8 cellular contexts compared by ENCODE assay signal in the genomic region with DNA sequence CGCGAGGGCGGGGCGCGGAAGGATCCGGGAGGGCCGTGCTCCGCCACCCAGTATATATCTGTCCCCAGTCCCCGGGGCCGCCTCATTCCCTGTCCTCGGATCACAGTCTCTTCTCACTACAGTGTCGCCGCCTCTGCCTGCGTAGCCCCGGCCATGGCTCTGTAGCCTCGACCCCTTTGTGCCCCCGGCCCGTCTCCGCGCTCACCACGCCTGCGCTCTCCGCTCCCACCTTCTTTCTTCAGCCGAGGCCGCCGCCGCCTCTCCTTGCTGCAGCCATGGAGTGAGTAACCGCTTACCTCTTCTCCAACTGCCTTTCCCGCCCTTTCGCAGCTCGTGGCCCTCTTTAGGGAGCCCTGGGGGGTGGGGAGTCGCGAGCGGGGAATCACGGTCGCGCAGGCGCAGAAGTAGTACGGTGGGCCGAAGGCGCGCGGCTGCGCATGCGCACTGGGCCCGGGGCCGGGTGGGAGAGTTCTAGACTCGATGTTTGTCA. TPM values are rescaled to one million over a fixed set of nuclear protein-coding genes. Genes with fewer than 3 reads are reported as not detected.
DNase-seq lines count a peak whose midpoint lies in the region; ATAC-seq and TF ChIP-seq lines count a peak whose summit lies in the region.

A gene with protein sequence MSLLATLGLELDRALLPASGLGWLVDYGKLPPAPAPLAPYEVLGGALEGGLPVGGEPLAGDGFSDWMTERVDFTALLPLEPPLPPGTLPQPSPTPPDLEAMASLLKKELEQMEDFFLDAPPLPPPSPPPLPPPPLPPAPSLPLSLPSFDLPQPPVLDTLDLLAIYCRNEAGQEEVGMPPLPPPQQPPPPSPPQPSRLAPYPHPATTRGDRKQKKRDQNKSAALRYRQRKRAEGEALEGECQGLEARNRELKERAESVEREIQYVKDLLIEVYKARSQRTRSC (plus strand): TSS at position 85 of the 490 bp plus-strand sequence. CDS start 1,646 bp downstream, outside the sequence.
A gene with protein sequence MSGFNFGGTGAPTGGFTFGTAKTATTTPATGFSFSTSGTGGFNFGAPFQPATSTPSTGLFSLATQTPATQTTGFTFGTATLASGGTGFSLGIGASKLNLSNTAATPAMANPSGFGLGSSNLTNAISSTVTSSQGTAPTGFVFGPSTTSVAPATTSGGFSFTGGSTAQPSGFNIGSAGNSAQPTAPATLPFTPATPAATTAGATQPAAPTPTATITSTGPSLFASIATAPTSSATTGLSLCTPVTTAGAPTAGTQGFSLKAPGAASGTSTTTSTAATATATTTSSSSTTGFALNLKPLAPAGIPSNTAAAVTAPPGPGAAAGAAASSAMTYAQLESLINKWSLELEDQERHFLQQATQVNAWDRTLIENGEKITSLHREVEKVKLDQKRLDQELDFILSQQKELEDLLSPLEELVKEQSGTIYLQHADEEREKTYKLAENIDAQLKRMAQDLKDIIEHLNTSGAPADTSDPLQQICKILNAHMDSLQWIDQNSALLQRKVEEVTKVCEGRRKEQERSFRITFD (minus strand): TSS at position 384 of the 490 bp plus-strand sequence. CDS start 19,697 bp downstream, outside the sequence.

- H3K27ac Mint-ChIP-seq in activated T-cell treated with anti-CD3 and anti-CD28 coated beads, Interleukin-2, amount 50 U/mL, for 72 hours = peak within 1 kb of the TSS; percentile 93
- H3K27ac Mint-ChIP-seq in naive B cell = peak within 1 kb of the TSS; percentile 96 to 99 (median 98)
- H3K27ac Mint-ChIP-seq in stimulated activated memory B cell treated with anti-CD40 and anti-IgM and Interleukin-4, amounts not matched to agents 10 μg/mL and 1 μg/mL and 100 μg/mL, for 72 hours = peak within 1 kb of the TSS; percentile 95

- H3K9me3 Mint-ChIP-seq in activated T-cell treated with anti-CD3 and anti-CD28 coated beads, Interleukin-2, amount 50 U/mL, for 72 hours = peaks cover 6% of the 10 kb centered on the region in 2 donors
- H3K9me3 Mint-ChIP-seq in naive B cell = peaks cover 0 to 5% (median 0%) of the 10 kb centered on the region in 7 donors
- H3K9me3 Mint-ChIP-seq in stimulated activated memory B cell treated with anti-CD40 and anti-IgM and Interleukin-4, amounts not matched to agents 10 μg/mL and 1 μg/mL and 100 μg/mL, for 72 hours = peaks cover 8% of the 10 kb centered on the region

- H3K27ac ChIP-seq in esophagus squamous epithelium = peak within 1 kb of the TSS; percentile 93 to 96 (median 94)

- WGBS in esophagus squamous epithelium, 2 donors = 0% methylated on average over 22 to 26 of the region's 48 CpGs

- H3K4me3 ChIP-seq in esophagus squamous epithelium = peak within 1 kb of the TSS; percentile 78 to 96 (median 90)

- no peak for TF ChIP-seq POLR2A in esophagus squamous epithelium (IDR thresholded peaks at IDR 0.05)

- H3K27me3 Mint-ChIP-seq in activated T-cell treated with anti-CD3 and anti-CD28 coated beads, Interleukin-2, amount 50 U/mL, for 72 hours (ENCODE audit: low read depth) = no peaks in the 10 kb centered on the region
- H3K27me3 Mint-ChIP-seq in naive B cell = no peaks in the 10 kb centered on the region
- no peaks in the 10 kb centered on the region for H3K27me3 Mint-ChIP-seq in stimulated activated memory B cell treated with anti-CD40 and anti-IgM and Interleukin-4, amounts not matched to agents 10 μg/mL and 1 μg/mL and 100 μg/mL, for 72 hours

- peaks cover 10 to 44% (median 15%) of the 10 kb centered on the region in 3 donors for H3K4me1 ChIP-seq in esophagus squamous epithelium

- in situ Hi-C loops in KBM-7 (cut with MboI; ENCODE audit: low pct_unique_long_range_greater_than_20kb, low sequenced_read_pairs) = no loop called here

- peak within 1 kb of the TSS; percentile 90 to 99 for H3K4me3 Mint-ChIP-seq in activated T-cell treated with anti-CD3 and anti-CD28 coated beads, Interleukin-2, amount 50 U/mL, for 72 hours
- peak within 1 kb of the TSS; percentile 94 to 99 (median 98) for H3K4me3 Mint-ChIP-seq in naive B cell
- H3K4me3 Mint-ChIP-seq in stimulated activated memory B cell treated with anti-CD40 and anti-IgM and Interleukin-4, amounts not matched to agents 10 μg/mL and 1 μg/mL and 100 μg/mL, for 72 hours = peak within 1 kb of the TSS; percentile 90

- H3K36me3 ChIP-seq in esophagus squamous epithelium = peaks cover 0 to 55% (median 7%) of the 10 kb centered on the region in 3 donors

- peak; percentile 38 for ATAC-seq in GM21717 (IDR thresholded peaks at IDR 0.05; ENCODE audit: unreplicated experiment)
- ATAC-seq in activated T-cell treated with anti-CD3 and anti-CD28 coated beads, Interleukin-2, amount 50 U/mL, for 72 hours (replicated peaks in 1 of 2) = peak; percentile 46 to 50
- peak; percentile 60 to 62 for ATAC-seq in naive B cell (ENCODE audit: low read depth in 2 of 2)
- ATAC-seq in stimulated activated memory B cell treated with anti-CD40 and anti-IgM and Interleukin-4, amounts not matched to agents 10 μg/mL and 1 μg/mL and 100 μg/mL, for 72 hours = peak; percentile 79

- no peak for TF ChIP-seq CTCF in esophagus squamous epithelium (IDR thresholded peaks at IDR 0.05)

- no peaks in the 10 kb centered on the region for H3K9me3 ChIP-seq in esophagus squamous epithelium

- peaks cover 34 to 49% of the 10 kb centered on the region in 2 donors for H3K36me3 Mint-ChIP-seq in activated T-cell treated with anti-CD3 and anti-CD28 coated beads, Interleukin-2, amount 50 U/mL, for 72 hours (ENCODE audit: insufficient read depth in 2 of 2)
- H3K36me3 Mint-ChIP-seq in naive B cell = no peaks in the 10 kb centered on the region
- H3K36me3 Mint-ChIP-seq in stimulated activated memory B cell treated with anti-CD40 and anti-IgM and Interleukin-4, amounts not matched to agents 10 μg/mL and 1 μg/mL and 100 μg/mL, for 72 hours = peaks cover 75% of the 10 kb centered on the region

- DNase-seq in DMS53 treated with DMSO at 0.1 percent for 48 hours (lab: John Stamatoyannopoulos, UW; ENCODE audit: unreplicated experiment) (peak; percentile 72), KBM-7 (peak; percentile 88), esophagus squamous epithelium (lab: John Stamatoyannopoulos, UW) (no peak), naive B cell (peak; percentile 90)
- DNase-seq in activated T-cell treated with anti-CD3 and anti-CD28 coated beads, Interleukin-2, amount 50 U/mL, for 72 hours = peak; percentile 90 to 94

- intact Hi-C loops in esophagus squamous epithelium (cut with DNase I) = no loop called here

- H3K27me3 ChIP-seq in esophagus squamous epithelium = no peaks in the 10 kb centered on the region

- H3K4me1 Mint-ChIP-seq in activated T-cell treated with anti-CD3 and anti-CD28 coated beads, Interleukin-2, amount 50 U/mL, for 72 hours (ENCODE audit: low read depth) = peaks cover 91% of the 10 kb centered on the region
- H3K4me1 Mint-ChIP-seq in naive B cell = peaks cover 42 to 59% (median 44%) of the 10 kb centered on the region in 3 donors
- peaks cover 67% of the 10 kb centered on the region for H3K4me1 Mint-ChIP-seq in stimulated activated memory B cell treated with anti-CD40 and anti-IgM and Interleukin-4, amounts not matched to agents 10 μg/mL and 1 μg/mL and 100 μg/mL, for 72 hours

TF ChIP-seq in PFSK-1, 5 proteins besides CTCF, POLR2A, EP300 and RAD21:
- TF ChIP-seq TAF1 (IDR thresholded peaks at IDR 0.05; ENCODE audit: borderline replicate concordance, insufficient read depth, low read length) (peak; percentile 60; the same call in 1 of the 2 replicates), POLR2AphosphoS5 (IDR thresholded peaks at IDR 0.05; ENCODE audit: low read depth, low read length) (peak; percentile 87; the same call in 1 of the 2 replicates)
- TF ChIP-seq, protein P1, sequence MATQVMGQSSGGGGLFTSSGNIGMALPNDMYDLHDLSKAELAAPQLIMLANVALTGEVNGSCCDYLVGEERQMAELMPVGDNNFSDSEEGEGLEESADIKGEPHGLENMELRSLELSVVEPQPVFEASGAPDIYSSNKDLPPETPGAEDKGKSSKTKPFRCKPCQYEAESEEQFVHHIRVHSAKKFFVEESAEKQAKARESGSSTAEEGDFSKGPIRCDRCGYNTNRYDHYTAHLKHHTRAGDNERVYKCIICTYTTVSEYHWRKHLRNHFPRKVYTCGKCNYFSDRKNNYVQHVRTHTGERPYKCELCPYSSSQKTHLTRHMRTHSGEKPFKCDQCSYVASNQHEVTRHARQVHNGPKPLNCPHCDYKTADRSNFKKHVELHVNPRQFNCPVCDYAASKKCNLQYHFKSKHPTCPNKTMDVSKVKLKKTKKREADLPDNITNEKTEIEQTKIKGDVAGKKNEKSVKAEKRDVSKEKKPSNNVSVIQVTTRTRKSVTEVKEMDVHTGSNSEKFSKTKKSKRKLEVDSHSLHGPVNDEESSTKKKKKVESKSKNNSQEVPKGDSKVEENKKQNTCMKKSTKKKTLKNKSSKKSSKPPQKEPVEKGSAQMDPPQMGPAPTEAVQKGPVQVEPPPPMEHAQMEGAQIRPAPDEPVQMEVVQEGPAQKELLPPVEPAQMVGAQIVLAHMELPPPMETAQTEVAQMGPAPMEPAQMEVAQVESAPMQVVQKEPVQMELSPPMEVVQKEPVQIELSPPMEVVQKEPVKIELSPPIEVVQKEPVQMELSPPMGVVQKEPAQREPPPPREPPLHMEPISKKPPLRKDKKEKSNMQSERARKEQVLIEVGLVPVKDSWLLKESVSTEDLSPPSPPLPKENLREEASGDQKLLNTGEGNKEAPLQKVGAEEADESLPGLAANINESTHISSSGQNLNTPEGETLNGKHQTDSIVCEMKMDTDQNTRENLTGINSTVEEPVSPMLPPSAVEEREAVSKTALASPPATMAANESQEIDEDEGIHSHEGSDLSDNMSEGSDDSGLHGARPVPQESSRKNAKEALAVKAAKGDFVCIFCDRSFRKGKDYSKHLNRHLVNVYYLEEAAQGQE (IDR thresholded peaks at IDR 0.05; ENCODE audit: insufficient read depth in 1 of 2, low read depth in 2 of 2, low read length in 2 of 2) = no peak
TF ChIP-seq in PFSK-1: peak in this region for 2.

RNA-seq across cellular contexts. Expression of the first gene that starts in this region (rescaled TPM):
- 195 TPM for polyA plus RNA-seq in PFSK-1 (2012; ENCODE audit: insufficient read length, low read depth)
- 10 to 100 TPM; 52.3 to 73.6 TPM for total RNA-seq in activated T-cell treated with anti-CD3 and anti-CD28 coated beads, Interleukin-2, amount 50 U/mL, for 72 hours
- total RNA-seq in esophagus squamous epithelium = 1 to 10 TPM; 3.3 to 9.7 (median 8.2) TPM
- under 1 TPM in 5 of 6 donors, not detected in 1; 0.49 to 0.99 (median 0.71) TPM for polyA plus RNA-seq in naive B cell (ENCODE audit: low read depth in 6 of 6)

RNA-seq across cellular contexts. Expression of the second gene that starts in this region (rescaled TPM):
- 68.7 TPM for polyA plus RNA-seq in PFSK-1 (2012; ENCODE audit: insufficient read length, low read depth)
- 100 to 1,000 TPM; 135 to 139 TPM for total RNA-seq in activated T-cell treated with anti-CD3 and anti-CD28 coated beads, Interleukin-2, amount 50 U/mL, for 72 hours
- 10 to 100 TPM; 34.5 to 40.1 (median 34.9) TPM for total RNA-seq in esophagus squamous epithelium
- 10 to 100 TPM; 30.3 to 59.2 (median 51.3) TPM for polyA plus RNA-seq in naive B cell (ENCODE audit: low read depth in 6 of 6)

Comparison
In these comparisons a context has a peak if more than half of its experiments do, and no peak if none do; other contexts are left out.
1. RNA of the first gene that starts in this region (total RNA-seq): 52.3 to 73.6 TPM in activated T-cell treated with anti-CD3 and anti-CD28 coated beads, Interleukin-2, amount 50 U/mL, for 72 hours; 3.3 to 9.7 TPM in esophagus squamous epithelium; every median in the first group is over 4 times any median in the second.
2. Peak in every context shown above with its lines, with median percentiles within 50 percentile points of each other: ATAC-seq, H3K27ac Mint-ChIP-seq and H3K4me3 Mint-ChIP-seq.